Comparison of ENCODE assay signal across 29 cellular contexts in the genomic region with DNA sequence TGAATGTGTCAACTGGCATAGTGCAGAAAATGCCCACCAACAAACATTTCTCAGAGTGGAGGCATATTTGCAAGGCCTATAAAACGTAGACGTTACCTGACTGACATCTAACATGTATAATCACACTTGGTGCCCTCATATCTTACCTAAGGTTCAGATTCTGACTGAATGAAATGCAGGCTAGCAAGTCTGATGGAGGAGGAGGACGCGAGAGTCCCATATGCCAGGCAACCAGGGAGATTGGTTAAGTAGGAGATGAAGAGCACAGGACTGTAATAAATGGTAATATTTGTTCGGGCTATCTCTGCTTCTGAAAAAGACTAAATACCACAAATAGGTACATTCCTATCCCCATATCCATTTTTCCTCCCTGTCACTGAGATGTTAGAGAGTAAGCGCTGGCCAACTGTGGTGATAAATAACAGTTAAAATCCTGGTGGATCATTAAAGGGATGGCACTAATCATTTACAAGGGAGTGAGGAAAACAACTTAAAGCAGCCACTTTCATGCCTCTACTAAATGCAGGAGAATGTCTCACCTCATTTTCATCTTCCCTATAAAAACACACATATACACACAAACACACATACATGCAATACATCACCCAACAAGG.
"Had no signal": no experiment of that assay in that cellular context is flagged by ENCODE, and none has a peak within 500 bp of the region (broad histone marks: within the 10 kb centered on the region; RNA-seq: fewer than 3 reads in every experiment).

No MANE protein-coding gene starts in this region.

- DNase-seq: activated CD4-positive, alpha-beta T cell treated with anti-CD3 and anti-CD28 coated beads for 1 hour; activated CD4-positive, alpha-beta T cell treated with anti-CD3 and anti-CD28 coated beads for 48 hours; activated CD4-positive, CD25-positive, alpha-beta regulatory T cell; activated CD8-positive, alpha-beta T cell treated with anti-CD3 and anti-CD28 coated beads for 36 hours; activated effector memory CD4-positive, alpha-beta T cell treated with anti-CD3 and anti-CD28 coated beads, Interleukin-2, amount 50 U/mL, for 16 hours; activated naive CD4-positive, alpha-beta T cell; activated naive CD4-positive, alpha-beta T cell treated with anti-CD3 and anti-CD28 coated beads, Interleukin-2, amount 50 U/mL, for 16 hours; activated naive CD8-positive, alpha-beta T cell treated with anti-CD3 and anti-CD28 coated beads for 36 hours; activated T-cell treated with anti-CD3 and anti-CD28 coated beads, Interleukin-2, amount 50 U/mL, for 1 hour; activated T-cell treated with anti-CD3 and anti-CD28 coated beads, Interleukin-2, amount 50 U/mL, for 72 hours; amniotic stem cell; aorta; MM.1S; MV-4-11; NCI-H1092; NCI-H1436 treated with DMSO at 0.1 percent for 48 hours; NCI-H1694 treated with DMSO at 0.1 percent for 48 hours; NCI-H2029; NCI-H510A; NCI-H526; NCI-H748 treated with DMSO at 0.1 percent for 48 hours; NK-92 treated with Interleukin-12 subunit alpha and Interleukin-12 subunit beta, amount 100 ng/mL, for 24 hours; PC-9; Right ventricle myocardium superior; T1000; WERI-Rb-1 had no signal

- ATAC-seq: activated CD8-positive, alpha-beta T cell treated with anti-CD3 and anti-CD28 coated beads for 36 hours; activated T-cell treated with anti-CD3 and anti-CD28 coated beads, Interleukin-2, amount 50 U/mL, for 72 hours; activated T-helper 17 cell treated with anti-CD3 and anti-CD28 coated beads, Interleukin-2, amount 50 U/mL, for 72 hours had no signal

- H3K27ac ChIP-seq: cardiac muscle cell, KMS-11, PC-9, WERI-Rb-1 had no signal

- H3K9ac ChIP-seq: KMS-11 had no signal

- H3K4me3 ChIP-seq: cardiac muscle cell, PC-9 had no signal

- H3K36me3 ChIP-seq: cardiac muscle cell, WERI-Rb-1 had no signal

- H3K27me3 ChIP-seq: cardiac muscle cell had no signal

- H2AFZ ChIP-seq: PC-9 had no signal

- H3K4me2 ChIP-seq: KMS-11, PC-9 had no signal
